In genomic region chr1:103108525-103109150, GRCh38 we compare ENCODE assay signal across 8 cellular contexts. TPM values are rescaled to one million over a fixed set of nuclear protein-coding genes. Genes with fewer than 3 reads are reported as not detected.
A peak's percentile ranks its signal among the peaks of the same experiment; 100 is the strongest.
DNase-seq lines count a peak whose midpoint lies in the region; ATAC-seq and TF ChIP-seq lines count a peak whose summit lies in the region.

No MANE protein-coding gene starts in this region.

- peak overlapping the region; percentile 42 for H3K4me3 ChIP-seq in epithelial cell of proximal tubule (ENCODE audit: low read depth, low read length)
- H3K4me3 ChIP-seq in mesendoderm (ENCODE audit: low read length): peak overlapping the region; percentile 82

- no peaks in the 10 kb centered on the region for H3K4me1 ChIP-seq in mesendoderm (ENCODE audit: control insufficient read depth, low read depth, low read length)

- no peak overlapping the region for H4K5ac ChIP-seq in mesendoderm (ENCODE audit: low read length)

- H3K27me3 ChIP-seq in mesendoderm (ENCODE audit: insufficient read depth, low read length, poor library complexity): no peaks in the 10 kb centered on the region

- H3K4me2 ChIP-seq in mesendoderm (ENCODE audit: low read length): peak overlapping the region; percentile 80

- no peak overlapping the region for H2BK15ac ChIP-seq in mesendoderm (replicated peaks; ENCODE audit: low read depth)

- DNase-seq in LHCN-M2 (ENCODE audit: low read depth) (peak; percentile 76), epithelial cell of proximal tubule (ENCODE audit: low read depth) (no peak), mesendoderm (peak; percentile 95), substantia nigra (lab: John Stamatoyannopoulos, UW) (peak in 33 of 49 donors; percentile 2 to 71 (median 34)), HuH-7 (ENCODE audit: low spot score) (no peak)

- WGBS in mesendoderm (ENCODE audit: extremely low coverage, insufficient coverage, low lambda C conversion rate): no CpG with 5 or more reads among the region's 27 CpGs

- H3K23ac ChIP-seq in mesendoderm (ENCODE audit: low read length): no peak overlapping the region

- H3K18ac ChIP-seq in mesendoderm (ENCODE audit: low read length): peak overlapping the region; percentile 15

- H2BK120ac ChIP-seq in mesendoderm (ENCODE audit: low read depth, low read length): no peak overlapping the region

- H3K4ac ChIP-seq in mesendoderm (ENCODE audit: low read depth, low read length): no peak overlapping the region

- H3K27ac ChIP-seq in mesendoderm (ENCODE audit: low read depth, low read length) (peak overlapping the region; percentile 92), substantia nigra (ENCODE audit: low read depth, low read length, poor library complexity, severe bottlenecking) (peak overlapping the region; percentile 27)

- H3K79me2 ChIP-seq in mesendoderm (ENCODE audit: control insufficient read depth, insufficient read depth, low read length): no peaks in the 10 kb centered on the region

- no peak for TF ChIP-seq CTCF in epithelial cell of proximal tubule (conservative IDR thresholded peaks at IDR 0.05; ENCODE audit: low read depth, low read length)

- ATAC-seq in HG03521 (IDR thresholded peaks at IDR 0.05; ENCODE audit: unreplicated experiment) (no peak), GM19395 (IDR thresholded peaks at IDR 0.05; ENCODE audit: unreplicated experiment) (no peak), GM21515 (IDR thresholded peaks at IDR 0.05; ENCODE audit: unreplicated experiment) (no peak)

- no peak overlapping the region for H2AK5ac ChIP-seq in mesendoderm (ENCODE audit: low read length)

- peak overlapping the region; percentile 89 for H3K56ac ChIP-seq in mesendoderm (ENCODE audit: low read length)

- no peak overlapping the region for H4K8ac ChIP-seq in mesendoderm (ENCODE audit: low read depth, low read length)

- no peaks in the 10 kb centered on the region for H3K79me1 ChIP-seq in mesendoderm (ENCODE audit: low read length)

- H3K9ac ChIP-seq in mesendoderm (ENCODE audit: low read length): peak overlapping the region; percentile 81

- H3K36me3 ChIP-seq in mesendoderm (ENCODE audit: control insufficient read depth, insufficient read depth, low read length): no peaks in the 10 kb centered on the region

- peak overlapping the region; percentile 15 for H2BK5ac ChIP-seq in mesendoderm (ENCODE audit: low read length)

RNA-seq across cellular contexts. Expression of gene COL11A1, which starts 0.3 kb away (rescaled TPM):
- total RNA-seq in LHCN-M2 (2014; rRNA removed) (41.4 and 54.3 TPM in 2 replicates), epithelial cell of proximal tubule (3.3 and 8.2 TPM in 2 replicates)
- polyA plus RNA-seq in LHCN-M2 (2012): 118 TPM
- 11.3 TPM for polyA plus RNA-seq in mesendoderm (2013, experiment 1 of 2)
- 10.9 TPM for polyA plus RNA-seq in mesendoderm (2013, experiment 2 of 2)

Comparison
In these comparisons a context has a peak if more than half of its experiments do, and no peak if none do; other contexts are left out.
1. DNase-seq: peak in LHCN-M2 (single experiment), mesendoderm (single experiment) and substantia nigra (33 of 49); none in epithelial cell of proximal tubule (single experiment) and HuH-7 (single experiment).